Comparison of ENCODE assay signal across 1 cellular context in genomic region chr11:102452461-102453285, GRCh38.
TF ChIP-seq lines count a peak whose summit lies in the region.

TMEM123 (minus strand) TSS chr11:102452765; CDS start chr11:102452623, 142 bp downstream.

TF ChIP-seq in K562, 482 proteins besides CTCF, POLR2A, EP300 and RAD21 (continued from another document and continues in another):
- TF ChIP-seq TFAP4 (CRISPR knock-in tag; IDR thresholded peaks at IDR 0.05; ENCODE audit: borderline replicate concordance) (peak; percentile 53; the same call in 1 of the 2 replicates), JUND (IDR thresholded peaks at IDR 0.05; ENCODE audit: borderline replicate concordance, low read depth, low read length) (no peak), JUND (tag; IDR thresholded peaks at IDR 0.05; ENCODE audit: borderline replicate concordance, low read depth, low read length) (no peak), BRD4 (IDR thresholded peaks at IDR 0.05) (no peak), NFE2 (IDR thresholded peaks at IDR 0.05; ENCODE audit: low read depth) (no peak), CBFA2T3 (IDR thresholded peaks at IDR 0.05) (no peak), ESRRA (IDR thresholded peaks at IDR 0.05; ENCODE audit: borderline replicate concordance, low read depth) (no peak), PTBP1 (IDR thresholded peaks at IDR 0.05; ENCODE audit: low read depth, low read length) (no peak), L3MBTL2 (IDR thresholded peaks at IDR 0.05) (peak; percentile 55), ATF6 (CRISPR knock-in tag; IDR thresholded peaks at IDR 0.05) (peak; percentile 71), RFX5 (IDR thresholded peaks at IDR 0.05; ENCODE audit: low read depth, low read length) (no peak), GTF2F1 (IDR thresholded peaks at IDR 0.05; ENCODE audit: low read depth, low read length) (no peak), RBBP5 (IDR thresholded peaks at IDR 0.05; ENCODE audit: borderline replicate concordance, insufficient read depth, low read length, poor library complexity, severe bottlenecking) (peak; percentile 69), GABPB2 (CRISPR knock-in tag; conservative IDR thresholded peaks at IDR 0.05) (no peak), HBP1 (CRISPR knock-in tag; IDR thresholded peaks at IDR 0.05) (no peak), EGR1 (conservative IDR thresholded peaks at IDR 0.05) (0 out of 2 replicates have a peak, but pooled peaks have one; percentile 33), HCFC1 (IDR thresholded peaks at IDR 0.05; ENCODE audit: low read depth, low read length) (no peak), SAP30 (IDR thresholded peaks at IDR 0.05; ENCODE audit: borderline replicate concordance, insufficient read depth, low read depth, low read length, poor library complexity, severe bottlenecking) (peak; percentile 5), ZNF507 (tag; conservative IDR thresholded peaks at IDR 0.05) (no peak), NCOA4 (IDR thresholded peaks at IDR 0.05; ENCODE audit: partially characterized antibody) (no peak), ZNF311 (CRISPR knock-in tag; IDR thresholded peaks at IDR 0.05) (no peak), ZNF668 (CRISPR knock-in tag; IDR thresholded peaks at IDR 0.05) (no peak), PPARD (CRISPR knock-in tag; IDR thresholded peaks at IDR 0.05) (no peak), MECOM (CRISPR knock-in tag; IDR thresholded peaks at IDR 0.05) (no peak), ZBTB11 (CRISPR knock-in tag; IDR thresholded peaks at IDR 0.05) (peak in 1 of 3 experiments; percentile 39; a peak in 2 of 6 replicates), PREB (CRISPR knock-in tag; IDR thresholded peaks at IDR 0.05) (no peak), E2F4 (CRISPR knock-in tag; IDR thresholded peaks at IDR 0.05; ENCODE audit: low read depth) (peak; percentile 15; the same call in 1 of the 2 replicates), ZNF277 (CRISPR knock-in tag; IDR thresholded peaks at IDR 0.05; ENCODE audit: borderline replicate concordance) (no peak), NONO (IDR thresholded peaks at IDR 0.05; ENCODE audit: low read depth in 2 of 2, low read length in 1 of 2) (peak in 1 of 2 experiments; percentile 46; a peak in 1 of 4 replicates), CHD7 (IDR thresholded peaks at IDR 0.05; ENCODE audit: low read depth, low read length) (no peak), LARP7 (IDR thresholded peaks at IDR 0.05) (no peak), GABPB1 (CRISPR knock-in tag; IDR thresholded peaks at IDR 0.05) (0 out of 2 replicates have a peak, but pooled peaks have one; percentile 44), ZFP30 (CRISPR knock-in tag; IDR thresholded peaks at IDR 0.05; ENCODE audit: borderline replicate concordance) (no peak), ZNF699 (CRISPR knock-in tag; IDR thresholded peaks at IDR 0.05; ENCODE audit: insufficient replicate concordance) (no peak), ZNF561 (CRISPR knock-in tag; conservative IDR thresholded peaks at IDR 0.05) (no peak), ZNF140 (CRISPR knock-in tag; IDR thresholded peaks at IDR 0.05) (no peak)
